In genomic region chr14:52791204-52792096, GRCh38 we compare ENCODE assay signal across 8 cellular contexts. TPM values are rescaled to one million over a fixed set of nuclear protein-coding genes. Genes with fewer than 3 reads are reported as not detected.
DNase-seq lines count a peak whose midpoint lies in the region; ATAC-seq and TF ChIP-seq lines count a peak whose summit lies in the region.

Gene GNPNAT1 (minus strand): TSS chr14:52791607. CDS start chr14:52784650, 6,957 bp downstream.

- H3K36me3 Mint-ChIP-seq in natural killer cell, result no peaks in the 10 kb centered on the region

- intact Hi-C loops in natural killer cell (cut with micrococcal nuclease), result loop anchor here (2.0 to 10.0 kb wide), 4 partner anchors 57 to 361 kb away; partner anchors contain the start of genes DDHD1, GPR137C, PSMC6 and STYX

- H3K9me3 Mint-ChIP-seq in natural killer cell, result no peaks in the 10 kb centered on the region

- peak; percentile 94 for DNase-seq in EH (ENCODE audit: low read depth)
- DNase-seq in H4 (ENCODE audit: low spot score), result peak; percentile 89
- DNase-seq in LoVo (ENCODE audit: low spot score), result peak; percentile 91
- DNase-seq in activated T-helper 9 cell treated with anti-CD3 and anti-CD28 coated beads, Interleukin-2, amount 50 U/mL, for 16 hours (ENCODE audit: low read depth), result peak; percentile 81
- peak; percentile 87 for DNase-seq in fibroblast of peridontal ligament (ENCODE audit: extremely low read depth)
- DNase-seq in natural killer cell, result peak; percentile 89
- peak; percentile 82 to 90 (median 84) for DNase-seq in stimulated activated naive CD4-positive, alpha-beta T cell (lab: John Stamatoyannopoulos, UW)

- H3K4me1 Mint-ChIP-seq in natural killer cell, result peaks cover 28 to 34% of the 10 kb centered on the region in 2 donors

- H3K27me3 Mint-ChIP-seq in natural killer cell (ENCODE audit: low read depth in 2 of 2), result no peaks in the 10 kb centered on the region

- H3K4me3 Mint-ChIP-seq in natural killer cell, result peak within 1 kb of the TSS; percentile 94

- peak; percentile 86 for TF ChIP-seq POLR2A in Raji (IDR thresholded peaks at IDR 0.05; ENCODE audit: insufficient read depth, low read depth, low read length)

- no peak for TF ChIP-seq CTCF in natural killer cell (IDR thresholded peaks at IDR 0.05)

- peak within 1 kb of the TSS; percentile 88 for H3K27ac Mint-ChIP-seq in natural killer cell

- peak; percentile 95 to 99 (median 96) for ATAC-seq in natural killer cell

RNA-seq across cellular contexts. Expression of gene GNPNAT1, which starts in this region (rescaled TPM):
- total RNA-seq in H4 (2014; rRNA removed; shearing (Covaris generic)), result 19.3 and 25.6 TPM in 2 replicates
- total RNA-seq in natural killer cell, result 1 to 10 TPM; 5.6 to 7.5 (median 7.0) TPM

Comparison
In these comparisons a context has a peak if more than half of its experiments do, and no peak if none do; other contexts are left out.
1. Peak in every context shown above with its lines: DNase-seq and ATAC-seq.